ENCODE assay signal across 16 cellular contexts in the genomic region with DNA sequence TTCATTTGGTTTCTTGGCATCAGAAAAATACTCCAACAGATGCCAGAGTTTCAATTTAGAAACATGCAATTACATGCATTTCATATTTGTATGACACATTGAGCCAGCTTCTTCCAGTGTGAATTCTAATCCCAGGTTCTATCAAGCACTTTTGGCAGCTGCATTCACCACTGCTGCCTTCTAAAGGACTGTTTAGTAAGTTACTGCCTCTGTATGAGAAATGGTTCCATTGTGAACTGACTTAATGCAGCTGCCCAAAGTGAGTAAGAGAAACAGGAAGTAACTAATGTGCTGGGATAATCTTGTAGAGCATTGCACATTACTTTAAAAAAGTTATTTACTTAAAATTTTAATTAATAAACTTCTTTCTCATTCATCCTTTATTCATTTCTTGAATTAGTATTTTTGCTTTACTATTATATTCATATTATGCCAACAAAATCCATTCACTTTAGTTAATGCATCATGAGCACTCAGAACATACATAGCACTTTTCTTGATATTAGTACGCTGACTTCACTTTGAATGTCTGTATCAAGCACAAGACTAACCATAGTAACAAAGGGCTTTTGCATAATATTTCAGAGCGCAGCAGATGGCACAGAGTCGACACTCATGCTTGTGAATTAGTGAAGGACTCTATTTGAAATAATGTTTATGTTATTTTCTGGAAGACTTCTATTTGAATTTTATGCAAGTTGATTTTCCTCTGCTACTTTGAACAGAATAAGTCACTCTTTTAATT. TPM values are rescaled to one million over a fixed set of nuclear protein-coding genes. Genes with fewer than 3 reads are reported as not detected.
A peak's percentile ranks its signal among the peaks of the same experiment; 100 is the strongest.
DNase-seq lines count a peak whose midpoint lies in the region; TF ChIP-seq lines count a peak whose summit lies in the region.
"Had no signal": no experiment of that assay in that cellular context is flagged by ENCODE, and none has a peak within 500 bp of the region (broad histone marks: within the 10 kb centered on the region; RNA-seq: fewer than 3 reads in every experiment).

No MANE protein-coding gene starts in this region.

- TF ChIP-seq POLR2A in ovary (IDR thresholded peaks at IDR 0.05): no peak

- H3K36me3 ChIP-seq in ovary: no peaks in the 10 kb centered on the region
- H3K36me3 ChIP-seq: right lobe of liver had no signal

- no peaks in the 10 kb centered on the region for H3K27me3 ChIP-seq in ovary
- H3K27me3 ChIP-seq: right lobe of liver had no signal

- TF ChIP-seq EP300 in ovary (IDR thresholded peaks at IDR 0.05): no peak

- DNase-seq in CD1c-positive myeloid dendritic cell (ENCODE audit: extremely low spot score) (peak; percentile 51), LHCN-M2 (ENCODE audit: low read depth) (peak; percentile 85), UCSD-AML1 (lab: John Stamatoyannopoulos, UW; ENCODE audit: unreplicated experiment) (peak; percentile 8), foreskin melanocyte (peak; percentile 24), cerebellar nuclear complex (lab: John Stamatoyannopoulos, UW) (no peak), NCI-H146 (lab: John Stamatoyannopoulos, UW) (no peak), GM10266 (ENCODE audit: extremely low spot score) (no peak), ovary (no peak)
- DNase-seq: activated CD4-positive, alpha-beta T cell treated with anti-CD3 and anti-CD28 coated beads, Interleukin-2, amount 10 ng/mL, durations not matched to agents 7 days and 5 days; activated T-cell treated with anti-CD3 and anti-CD28 coated beads, Interleukin-2, amount 50 U/mL, for 72 hours; aorta; endodermal cell; naive thymus-derived CD8-positive, alpha-beta T cell; NCI-H2171; right lobe of liver had no signal

- H3K4me3 ChIP-seq in ovary: no peak overlapping the region
- H3K4me3 ChIP-seq: right lobe of liver had no signal

- no peak overlapping the region for H3K27ac ChIP-seq in ovary
- H3K27ac ChIP-seq: right lobe of liver had no signal

- no peak for TF ChIP-seq CTCF in GM10266 (IDR thresholded peaks at IDR 0.05; ENCODE audit: control insufficient read depth, insufficient read depth, low read depth, missing control alignments)
- TF ChIP-seq CTCF in ovary (IDR thresholded peaks at IDR 0.05): no peak

- H3K4me1 ChIP-seq in ovary (ENCODE audit: insufficient read depth): peaks cover 2% of the 10 kb centered on the region
- H3K4me1 ChIP-seq: right lobe of liver had no signal

- 96 to 98% (median 98%) methylated on average over 3 of the region's 3 CpGs for WGBS in ovary, 3 donors

- no peaks in the 10 kb centered on the region for H3K9me3 ChIP-seq in ovary
- H3K9me3 ChIP-seq: right lobe of liver had no signal

- intact Hi-C loops in ovary (cut with DNase I): no loop called here

RNA-seq across cellular contexts. Expression of gene RGS18, which starts 9.9 kb away (rescaled TPM):
- total RNA-seq in LHCN-M2 (2014; rRNA removed): not detected in 2 replicates
- polyA plus RNA-seq in LHCN-M2 (2012): not detected
- total RNA-seq in ovary: 1 to 10 TPM in 3 of 7 donors, under 1 TPM in 4; 0.61 to 2.0 (median 0.95) TPM
- polyA plus RNA-seq in ovary: 1 to 10 TPM in 1 of 2 donors, under 1 TPM in 1; 0.42 to 2.5 TPM
- total RNA-seq: B cell, endodermal cell had no signal
- polyA plus RNA-seq: naive thymus-derived CD8-positive, alpha-beta T cell had no signal

Comparison
In these comparisons a context has a peak if more than half of its experiments do, and no peak if none do; other contexts are left out.
1. DNase-seq: peak in CD1c-positive myeloid dendritic cell (single experiment), LHCN-M2 (single experiment), UCSD-AML1 (single experiment) and foreskin melanocyte (single experiment); none in cerebellar nuclear complex (0 of 2), NCI-H146 (single experiment), GM10266 (single experiment) and ovary (0 of 5).